ENCODE assay signal across 30 cellular contexts in the genomic region with DNA sequence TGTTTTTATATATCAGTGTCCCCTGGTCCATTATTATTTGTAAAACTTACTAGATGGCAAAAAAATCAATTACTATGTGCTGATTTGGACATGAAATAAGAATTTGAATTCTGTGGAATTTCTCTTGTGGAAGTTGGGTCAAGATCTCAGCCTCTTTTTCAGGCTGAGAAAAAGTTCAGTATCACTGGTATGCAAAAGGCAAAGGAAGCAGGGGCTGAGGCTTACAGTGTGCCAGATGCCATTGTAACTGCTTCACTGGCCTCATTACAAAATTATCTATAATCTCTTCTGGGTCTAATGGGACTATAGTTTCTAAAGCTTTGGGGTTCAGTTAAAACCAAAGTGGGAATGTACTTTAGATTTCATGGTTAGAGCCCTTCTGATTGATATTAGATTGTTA.
DNase-seq lines count a peak whose midpoint lies in the region; ATAC-seq, FAIRE-seq and TF ChIP-seq lines count a peak whose summit lies in the region.
"Had no signal": no experiment of that assay in that cellular context is flagged by ENCODE, and none has a peak within 500 bp of the region (broad histone marks: within the 10 kb centered on the region; RNA-seq: fewer than 3 reads in every experiment).

No MANE protein-coding gene starts in this region.

- H2AFZ ChIP-seq in mammary epithelial cell (ENCODE audit: low read depth, low read length) (no peak overlapping the region), astrocyte (ENCODE audit: low read depth, low read length) (no peak overlapping the region), smooth muscle cell (ENCODE audit: low read depth) (no peak overlapping the region)
- H2AFZ ChIP-seq: GM23338 had no signal

- DNase-seq in mammary epithelial cell, result no peak
- no peak for DNase-seq in MCF 10A (ENCODE audit: unreplicated experiment)
- no peak for DNase-seq in astrocyte (ENCODE audit: low read depth)
- peak; percentile 27 for DNase-seq in iris pigment epithelial cell (ENCODE audit: low read depth)
- no peak for DNase-seq in smooth muscle cell (lab: John Stamatoyannopoulos, UW; ENCODE audit: unreplicated experiment)
- DNase-seq in NCI-H2081 treated with DMSO at 0.1 percent for 48 hours (lab: John Stamatoyannopoulos, UW), result no peak
- no peak for DNase-seq in NCI-H1417 (lab: John Stamatoyannopoulos, UW)
- DNase-seq: AML-193; CD4-positive, alpha-beta memory T cell; COR-L47; DMS79; GF-D8; NCI-H1048; NCI-H1436; NCI-H187; NCI-H2171 treated with DMSO at 0.1 percent for 48 hours; NCI-H345; NCI-H510A treated with DMSO at 0.1 percent for 48 hours; PC-3; Right ventricle myocardium superior; T-helper 1 cell had no signal

- H3K27me3 Mint-ChIP-seq in MCF 10A (ENCODE audit: insufficient read depth, unreplicated experiment) (no peaks in the 10 kb centered on the region), astrocyte (ENCODE audit: low read depth, unreplicated experiment) (no peaks in the 10 kb centered on the region)

- H4K20me1 ChIP-seq in mammary epithelial cell (ENCODE audit: insufficient read depth, low read length) (no peaks in the 10 kb centered on the region), astrocyte (ENCODE audit: insufficient read depth, low read length) (no peaks in the 10 kb centered on the region), smooth muscle cell (ENCODE audit: low read depth) (no peaks in the 10 kb centered on the region)
- H4K20me1 ChIP-seq: BLaER1 treated with 17β-estradiol and CSF1 and Interleukin-3, amounts not matched to agents 10 nM and 100 nM had no signal

- H3K36me3 ChIP-seq in mammary epithelial cell (ENCODE audit: insufficient read depth, low read length), result no peaks in the 10 kb centered on the region
- H3K36me3 ChIP-seq in astrocyte (ENCODE audit: insufficient read depth, low read length), result no peaks in the 10 kb centered on the region
- no peaks in the 10 kb centered on the region for H3K36me3 ChIP-seq in smooth muscle cell (ENCODE audit: low read depth)
- H3K36me3 ChIP-seq: BLaER1 treated with 17β-estradiol and CSF1 and Interleukin-3, amounts not matched to agents 10 nM and 100 nM; HAP-1 had no signal

- intact Hi-C loops in mammary epithelial cell (cut with micrococcal nuclease) (no loop called here), MCF 10A (cut with micrococcal nuclease) (no loop called here)

- H3K36me3 Mint-ChIP-seq in MCF 10A (ENCODE audit: insufficient read depth, unreplicated experiment), result peaks cover 5% of the 10 kb centered on the region
- peaks cover 1% of the 10 kb centered on the region for H3K36me3 Mint-ChIP-seq in astrocyte (ENCODE audit: low read depth, unreplicated experiment)
- H3K36me3 Mint-ChIP-seq: CD4-positive, alpha-beta memory T cell; IgD-negative memory B cell had no signal

- H3K9me3 ChIP-seq in mammary epithelial cell (replicated peaks; ENCODE audit: insufficient read depth, low read length) (peaks cover 11% of the 10 kb centered on the region), astrocyte (ENCODE audit: insufficient read depth, low read depth, low read length) (peaks cover 9% of the 10 kb centered on the region), smooth muscle cell (replicated peaks; ENCODE audit: low read depth) (no peaks in the 10 kb centered on the region)

- in situ Hi-C loops in mammary epithelial cell (cut with MboI; ENCODE audit: low sequenced_read_pairs in 2 of 2), result no loop called here

- H3K79me2 ChIP-seq in mammary epithelial cell (ENCODE audit: insufficient read depth, low read length) (no peaks in the 10 kb centered on the region), astrocyte (ENCODE audit: insufficient read depth, low read length) (no peaks in the 10 kb centered on the region), smooth muscle cell (ENCODE audit: low read depth) (no peaks in the 10 kb centered on the region)

- no peak overlapping the region for H3K9ac ChIP-seq in mammary epithelial cell (ENCODE audit: insufficient read depth, low read length)
- H3K9ac ChIP-seq in astrocyte (ENCODE audit: low read length), result no peak overlapping the region
- H3K9ac ChIP-seq in smooth muscle cell (ENCODE audit: low read depth), result no peak overlapping the region
- H3K9ac ChIP-seq: BLaER1 treated with 17β-estradiol and CSF1 and Interleukin-3, amounts not matched to agents 10 nM and 100 nM; KMS-11 had no signal

- dilution Hi-C loops in mammary epithelial cell (cut with HindIII; ENCODE audit: low sequenced_read_pairs), result no loop called here

- no peaks in the 10 kb centered on the region for H3K9me3 Mint-ChIP-seq in MCF 10A (ENCODE audit: unreplicated experiment)
- H3K9me3 Mint-ChIP-seq in astrocyte (ENCODE audit: unreplicated experiment), result peaks cover 22% of the 10 kb centered on the region

- H3F3A ChIP-seq in smooth muscle cell (ENCODE audit: low read depth), result peaks cover 28% of the 10 kb centered on the region

- BruUV-seq in mammary epithelial cell (replicated peaks; lab: Mats Ljungman, UMichigan), result no TSS peak
- no TSS peak for BruUV-seq in MCF 10A (replicated peaks; lab: Mats Ljungman, UMichigan)

- POLR2A ChIA-PET in MCF 10A (lab: Yijun Ruan, JAX), result interaction anchor here (0.7 to 1.0 kb wide), 2 partner anchors 13 to 19 kb away, joined by 3 read pairs; no protein-coding TSS in a partner anchor

- FAIRE-seq in astrocyte (lab: Jason Lieb, UNC), result no peak
- FAIRE-seq: A204.1, GM12892 had no signal

- no peak for ATAC-seq in GM21619 (IDR thresholded peaks at IDR 0.05; ENCODE audit: unreplicated experiment)
- ATAC-seq: GM23338, PC-3 had no signal

- H3K27ac Mint-ChIP-seq in MCF 10A (ENCODE audit: low read depth, unreplicated experiment), result no peak overlapping the region
- peak overlapping the region; percentile 16 for H3K27ac Mint-ChIP-seq in astrocyte (ENCODE audit: unreplicated experiment)
- H3K27ac Mint-ChIP-seq: CD4-positive, alpha-beta memory T cell; GM23338; IgD-negative memory B cell had no signal

- H3K4me1 ChIP-seq in mammary epithelial cell (ENCODE audit: insufficient read depth, low read length), result peaks cover 61% of the 10 kb centered on the region
- H3K4me1 ChIP-seq in astrocyte (ENCODE audit: insufficient read depth, low read length), result peaks cover 25% of the 10 kb centered on the region
- no peaks in the 10 kb centered on the region for H3K4me1 ChIP-seq in smooth muscle cell (ENCODE audit: low read depth)
- H3K4me1 ChIP-seq: BLaER1 treated with 17β-estradiol and CSF1 and Interleukin-3, amounts not matched to agents 10 nM and 100 nM had no signal

- H3K4me1 Mint-ChIP-seq in MCF 10A (ENCODE audit: insufficient read depth, unreplicated experiment) (peaks cover 19% of the 10 kb centered on the region), astrocyte (ENCODE audit: low read depth, unreplicated experiment) (peaks cover 54% of the 10 kb centered on the region)
- H3K4me1 Mint-ChIP-seq: CD4-positive, alpha-beta memory T cell; GM23338; IgD-negative memory B cell had no signal

- H3K4me3 ChIP-seq in mammary epithelial cell (replicated peaks in 1 of 3; ENCODE audit: insufficient read depth in 1 of 3, low read depth in 2 of 3, low read length in 3 of 3) (no peak overlapping the region), astrocyte (ENCODE audit: insufficient read depth, low read depth, low read length) (no peak overlapping the region), smooth muscle cell (no peak overlapping the region)
- H3K4me3 ChIP-seq: BLaER1 treated with 17β-estradiol and CSF1 and Interleukin-3, amounts not matched to agents 10 nM and 100 nM; GM23338; HAP-1; SJSA1 had no signal

- CTCF ChIA-PET in mammary epithelial cell (lab: Charles Lee; ENCODE audit: low non-redundant PET) (no interaction called here), MCF 10A (lab: Yijun Ruan, JAX) (no interaction called here)

- H3K27me3 ChIP-seq in mammary epithelial cell (ENCODE audit: insufficient read depth, low read length) (no peaks in the 10 kb centered on the region), astrocyte (ENCODE audit: insufficient read depth, low read length) (no peaks in the 10 kb centered on the region), smooth muscle cell (ENCODE audit: low read depth) (no peaks in the 10 kb centered on the region)
- H3K27me3 ChIP-seq: BLaER1 treated with 17β-estradiol and CSF1 and Interleukin-3, amounts not matched to agents 10 nM and 100 nM; SJSA1 had no signal

- H3K4me2 ChIP-seq in mammary epithelial cell (ENCODE audit: insufficient read depth, low read depth, low read length) (no peak overlapping the region), astrocyte (ENCODE audit: low read length) (no peak overlapping the region), smooth muscle cell (peak overlapping the region; percentile 61)
- H3K4me2 ChIP-seq: BLaER1 treated with 17β-estradiol and CSF1 and Interleukin-3, amounts not matched to agents 10 nM and 100 nM; GM23338; KMS-11 had no signal

- peak overlapping the region; percentile 86 for H3K27ac ChIP-seq in mammary epithelial cell (ENCODE audit: insufficient read depth, low read depth, low read length)
- H3K27ac ChIP-seq in astrocyte (ENCODE audit: low read depth, low read length), result no peak overlapping the region
- peak overlapping the region; percentile 85 for H3K27ac ChIP-seq in smooth muscle cell (ENCODE audit: low read depth)
- H3K27ac ChIP-seq: BLaER1 treated with 17β-estradiol and CSF1 and Interleukin-3, amounts not matched to agents 10 nM and 100 nM; KMS-11 had no signal

- H3K4me3 Mint-ChIP-seq in MCF 10A (ENCODE audit: unreplicated experiment) (no peak overlapping the region), astrocyte (ENCODE audit: unreplicated experiment) (no peak overlapping the region)
- H3K4me3 Mint-ChIP-seq: CD4-positive, alpha-beta memory T cell; GM23338; IgD-negative memory B cell had no signal

- TF ChIP-seq CTCF in mammary epithelial cell (conservative IDR thresholded peaks at IDR 0.05 in 1 of 2, IDR thresholded peaks at IDR 0.05 in 1 of 2; ENCODE audit: extremely low read depth in 1 of 2, insufficient read depth in 1 of 2, low read depth in 1 of 2, low read length in 2 of 2) (no peak), MCF 10A (IDR thresholded peaks at IDR 0.05; ENCODE audit: unreplicated experiment) (no peak), astrocyte (IDR thresholded peaks at IDR 0.05; ENCODE audit: insufficient read depth, low read depth, low read length) (no peak), smooth muscle cell (IDR thresholded peaks at IDR 0.05; ENCODE audit: borderline replicate concordance, insufficient read depth, poor library complexity, severe bottlenecking) (no peak)
